ENCODE assay signal across 18 cellular contexts in the genomic region with DNA sequence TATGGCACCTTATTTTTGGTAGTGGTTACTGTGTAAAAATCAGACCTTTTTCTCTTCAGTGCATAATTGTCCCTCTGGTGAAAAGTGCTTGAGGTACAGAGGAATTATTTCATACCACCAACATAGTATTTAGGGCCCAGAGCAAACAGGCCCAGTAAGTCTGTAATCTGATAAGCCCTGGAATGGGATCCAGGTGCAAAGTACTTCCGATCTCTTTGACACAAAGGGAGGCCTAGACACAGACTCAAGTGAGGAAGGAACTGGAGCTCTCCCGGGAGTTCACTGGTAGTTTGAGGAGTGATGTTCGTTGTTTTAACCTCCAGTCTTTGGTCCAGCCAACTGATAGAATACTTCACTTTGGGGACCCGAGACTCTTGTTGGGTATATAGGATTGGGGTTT. TPM values are rescaled to one million over a fixed set of nuclear protein-coding genes. Genes with fewer than 3 reads are reported as not detected.
DNase-seq lines count a peak whose midpoint lies in the region; ATAC-seq and TF ChIP-seq lines count a peak whose summit lies in the region.
"Had no signal": no experiment of that assay in that cellular context is flagged by ENCODE, and none has a peak within 500 bp of the region (broad histone marks: within the 10 kb centered on the region; RNA-seq: fewer than 3 reads in every experiment).

No MANE protein-coding gene starts in this region.

- H3K4me1 ChIP-seq in BLaER1, result peaks cover 35% of the 10 kb centered on the region
- H3K4me1 ChIP-seq in GM23338 (ENCODE audit: insufficient read depth), result 0 out of 2 replicates have a peak, but pooled peaks cover 3% of the 10 kb centered on the region
- no peaks in the 10 kb centered on the region for H3K4me1 ChIP-seq in Peyer's patch
- H3K4me1 ChIP-seq: right atrium auricular region had no signal

- no peaks in the 10 kb centered on the region for H3K27me3 Mint-ChIP-seq in GM23338 (ENCODE audit: insufficient read depth, low read depth, poor library complexity)
- no peaks in the 10 kb centered on the region for H3K27me3 Mint-ChIP-seq in chondrocyte (ENCODE audit: low read depth)
- H3K27me3 Mint-ChIP-seq in neural crest cell (ENCODE audit: low read depth), result no peaks in the 10 kb centered on the region
- peaks cover 33% of the 10 kb centered on the region for H3K27me3 Mint-ChIP-seq in activated CD4-positive, alpha-beta memory T cell treated with anti-CD3 and anti-CD28 coated beads, Interleukin-2, amount 10 ng/mL, durations not matched to agents 7 days and 5 days

- CTCF ChIA-PET in activated CD4-positive, alpha-beta memory T cell treated with anti-CD3 and anti-CD28 coated beads, Interleukin-2, amount 10 ng/mL, durations not matched to agents 7 days and 5 days (lab: Charles Lee), result no interaction called here

- ATAC-seq in GM23338 (peak; percentile 56), HG02981 (IDR thresholded peaks at IDR 0.05; ENCODE audit: unreplicated experiment) (no peak)
- ATAC-seq: activated CD8-positive, alpha-beta T cell treated with anti-CD3 and anti-CD28 coated beads, Interleukin-2, amount 10 ng/mL, durations not matched to agents 7 days and 5 days; activated T-cell treated with anti-CD3 and anti-CD28 coated beads, Interleukin-2, amount 50 U/mL, for 72 hours; stimulated activated naive CD8-positive, alpha-beta T cell treated with anti-CD3 and anti-CD28 coated beads, Interleukin-15, amount 100 ng/mL, for 72 hours had no signal

- H3K9me3 ChIP-seq in BLaER1 (no peaks in the 10 kb centered on the region), Peyer's patch (no peaks in the 10 kb centered on the region)
- H3K9me3 ChIP-seq: right atrium auricular region had no signal

- H3K27ac ChIP-seq in BLaER1, result peak overlapping the region; percentile 85
- H3K27ac ChIP-seq in GM23338 (ENCODE audit: low read depth), result peak overlapping the region; percentile 11; the same call in 1 of the 2 replicates
- H3K27ac ChIP-seq in Peyer's patch, result no peak overlapping the region
- H3K27ac ChIP-seq: neural progenitor cell, right atrium auricular region, RWPE1 had no signal

- H3K36me3 ChIP-seq in BLaER1, result no peaks in the 10 kb centered on the region
- peaks cover 3% of the 10 kb centered on the region; the same call in 1 of the 2 replicates for H3K36me3 ChIP-seq in GM23338 (ENCODE audit: insufficient read depth)
- no peaks in the 10 kb centered on the region for H3K36me3 ChIP-seq in Peyer's patch
- H3K36me3 ChIP-seq: neural progenitor cell, right atrium auricular region had no signal

- no peaks in the 10 kb centered on the region for H3K27me3 ChIP-seq in BLaER1
- no peaks in the 10 kb centered on the region for H3K27me3 ChIP-seq in GM23338 (ENCODE audit: insufficient read depth)
- no peaks in the 10 kb centered on the region for H3K27me3 ChIP-seq in Peyer's patch
- H3K27me3 ChIP-seq: dorsolateral prefrontal cortex, neural progenitor cell, right atrium auricular region had no signal

- no peak overlapping the region for H2AFZ ChIP-seq in GM23338
- H2AFZ ChIP-seq: neural progenitor cell had no signal

- no peaks in the 10 kb centered on the region for H3K9me2 ChIP-seq in GM23338 (ENCODE audit: insufficient read depth)

- DNase-seq in GM23338 (ENCODE audit: low spot score) (peak; percentile 24), chondrocyte (ENCODE audit: low spot score) (no peak), neural crest cell (ENCODE audit: low read depth, low spot score) (no peak), NCI-H146 (lab: John Stamatoyannopoulos, UW) (no peak), Peyer's patch (no peak)
- DNase-seq in activated CD4-positive, alpha-beta memory T cell treated with anti-CD3 and anti-CD28 coated beads, Interleukin-2, amount 10 ng/mL, durations not matched to agents 7 days and 5 days, result no peak
- DNase-seq: activated CD8-positive, alpha-beta T cell treated with anti-CD3 and anti-CD28 coated beads, Interleukin-2, amount 10 ng/mL, durations not matched to agents 7 days and 5 days; activated naive CD8-positive, alpha-beta T cell treated with anti-CD3 and anti-CD28 coated beads, Interleukin-2, amount 10 ng/mL, durations not matched to agents 7 days and 5 days; activated T-cell treated with anti-CD3 and anti-CD28 coated beads, Interleukin-2, amount 50 U/mL, for 72 hours; glutamatergic neuron; NCI-H187; stimulated activated naive CD8-positive, alpha-beta T cell treated with anti-CD3 and anti-CD28 coated beads, Interleukin-15, amount 100 ng/mL, for 72 hours had no signal

- no peak overlapping the region for H3K9ac ChIP-seq in BLaER1
- H3K9ac ChIP-seq: neural progenitor cell had no signal

- H3K27ac Mint-ChIP-seq in GM23338, result no peak overlapping the region
- H3K27ac Mint-ChIP-seq in chondrocyte (ENCODE audit: unreplicated experiment), result peak overlapping the region; percentile 42
- H3K27ac Mint-ChIP-seq in neural crest cell (ENCODE audit: unreplicated experiment), result peak overlapping the region; percentile 17
- no peak overlapping the region for H3K27ac Mint-ChIP-seq in activated CD4-positive, alpha-beta memory T cell treated with anti-CD3 and anti-CD28 coated beads, Interleukin-2, amount 10 ng/mL, durations not matched to agents 7 days and 5 days
- H3K27ac Mint-ChIP-seq: activated CD8-positive, alpha-beta T cell treated with anti-CD3 and anti-CD28 coated beads, Interleukin-2, amount 10 ng/mL, durations not matched to agents 7 days and 5 days; activated naive CD8-positive, alpha-beta T cell treated with anti-CD3 and anti-CD28 coated beads, Interleukin-2, amount 10 ng/mL, durations not matched to agents 7 days and 5 days; activated T-cell treated with anti-CD3 and anti-CD28 coated beads, Interleukin-2, amount 50 U/mL, for 72 hours; neural progenitor cell; stimulated activated naive CD8-positive, alpha-beta T cell treated with anti-CD3 and anti-CD28 coated beads, Interleukin-15, amount 100 ng/mL, for 72 hours had no signal

- H3F3A ChIP-seq in GM23338 (replicated peaks; ENCODE audit: low read depth), result no peaks in the 10 kb centered on the region

- TF ChIP-seq POLR2A in Peyer's patch (IDR thresholded peaks at IDR 0.05), result no peak

- H3K4me1 Mint-ChIP-seq in GM23338, result peaks cover 17% of the 10 kb centered on the region
- H3K4me1 Mint-ChIP-seq in chondrocyte (ENCODE audit: low read depth), result peaks cover 17% of the 10 kb centered on the region
- H3K4me1 Mint-ChIP-seq in neural crest cell, result peaks cover 18% of the 10 kb centered on the region
- H3K4me1 Mint-ChIP-seq in activated CD4-positive, alpha-beta memory T cell treated with anti-CD3 and anti-CD28 coated beads, Interleukin-2, amount 10 ng/mL, durations not matched to agents 7 days and 5 days, result no peaks in the 10 kb centered on the region
- H3K4me1 Mint-ChIP-seq: activated naive CD8-positive, alpha-beta T cell treated with anti-CD3 and anti-CD28 coated beads, Interleukin-2, amount 10 ng/mL, durations not matched to agents 7 days and 5 days; stimulated activated naive CD8-positive, alpha-beta T cell treated with anti-CD3 and anti-CD28 coated beads, Interleukin-15, amount 100 ng/mL, for 72 hours had no signal

- POLR2A ChIA-PET in activated CD4-positive, alpha-beta memory T cell treated with anti-CD3 and anti-CD28 coated beads, Interleukin-2, amount 10 ng/mL, durations not matched to agents 7 days and 5 days (lab: Charles Lee), result no interaction called here

- H4K20me1 ChIP-seq in BLaER1, result no peaks in the 10 kb centered on the region
- no peaks in the 10 kb centered on the region; the same call in 1 of the 2 replicates for H4K20me1 ChIP-seq in GM23338 (replicated peaks; ENCODE audit: insufficient read depth)

- no peaks in the 10 kb centered on the region for H3K9me3 Mint-ChIP-seq in GM23338
- H3K9me3 Mint-ChIP-seq in chondrocyte (ENCODE audit: low read depth), result peaks cover 8% of the 10 kb centered on the region
- H3K9me3 Mint-ChIP-seq in neural crest cell, result peaks cover 13% of the 10 kb centered on the region
- H3K9me3 Mint-ChIP-seq in activated CD4-positive, alpha-beta memory T cell treated with anti-CD3 and anti-CD28 coated beads, Interleukin-2, amount 10 ng/mL, durations not matched to agents 7 days and 5 days, result no peaks in the 10 kb centered on the region
- H3K9me3 Mint-ChIP-seq: activated naive CD8-positive, alpha-beta T cell treated with anti-CD3 and anti-CD28 coated beads, Interleukin-2, amount 10 ng/mL, durations not matched to agents 7 days and 5 days; activated T-cell treated with anti-CD3 and anti-CD28 coated beads, Interleukin-2, amount 50 U/mL, for 72 hours; stimulated activated naive CD8-positive, alpha-beta T cell treated with anti-CD3 and anti-CD28 coated beads, Interleukin-15, amount 100 ng/mL, for 72 hours had no signal

- no peak for TF ChIP-seq CTCF in GM23338 (conservative IDR thresholded peaks at IDR 0.05; ENCODE audit: low read depth in 2 of 2)
- no peak for TF ChIP-seq CTCF in chondrocyte (IDR thresholded peaks at IDR 0.05)
- no peak for TF ChIP-seq CTCF in neural crest cell (conservative IDR thresholded peaks at IDR 0.05)
- no peak for TF ChIP-seq CTCF in Peyer's patch (IDR thresholded peaks at IDR 0.05)

- H3K4me3 ChIP-seq in BLaER1 (no peak overlapping the region), GM23338 (no peak overlapping the region), Peyer's patch (no peak overlapping the region)
- H3K4me3 ChIP-seq: neural progenitor cell, right atrium auricular region had no signal

- H3K4me3 Mint-ChIP-seq in GM23338, result no peak overlapping the region
- no peak overlapping the region for H3K4me3 Mint-ChIP-seq in chondrocyte (ENCODE audit: unreplicated experiment)
- no peak overlapping the region for H3K4me3 Mint-ChIP-seq in neural crest cell
- H3K4me3 Mint-ChIP-seq in activated CD4-positive, alpha-beta memory T cell treated with anti-CD3 and anti-CD28 coated beads, Interleukin-2, amount 10 ng/mL, durations not matched to agents 7 days and 5 days, result no peak overlapping the region
- H3K4me3 Mint-ChIP-seq: activated CD8-positive, alpha-beta T cell treated with anti-CD3 and anti-CD28 coated beads, Interleukin-2, amount 10 ng/mL, durations not matched to agents 7 days and 5 days; activated naive CD8-positive, alpha-beta T cell treated with anti-CD3 and anti-CD28 coated beads, Interleukin-2, amount 10 ng/mL, durations not matched to agents 7 days and 5 days; activated T-cell treated with anti-CD3 and anti-CD28 coated beads, Interleukin-2, amount 50 U/mL, for 72 hours; neural progenitor cell; stimulated activated naive CD8-positive, alpha-beta T cell treated with anti-CD3 and anti-CD28 coated beads, Interleukin-15, amount 100 ng/mL, for 72 hours had no signal

- H3K4me2 ChIP-seq in BLaER1 (peak overlapping the region; percentile 87), GM23338 (no peak overlapping the region)
- H3K4me2 ChIP-seq: neural progenitor cell had no signal

- H3K36me3 Mint-ChIP-seq in GM23338 (ENCODE audit: low read depth) (peaks cover 4% of the 10 kb centered on the region; the same call in 1 of the 3 replicates), chondrocyte (ENCODE audit: low read depth) (peaks cover 6% of the 10 kb centered on the region), neural crest cell (ENCODE audit: low read depth) (peaks cover 5% of the 10 kb centered on the region)
- no peaks in the 10 kb centered on the region for H3K36me3 Mint-ChIP-seq in activated CD4-positive, alpha-beta memory T cell treated with anti-CD3 and anti-CD28 coated beads, Interleukin-2, amount 10 ng/mL, durations not matched to agents 7 days and 5 days (ENCODE audit: low read depth)
- H3K36me3 Mint-ChIP-seq: activated naive CD8-positive, alpha-beta T cell treated with anti-CD3 and anti-CD28 coated beads, Interleukin-2, amount 10 ng/mL, durations not matched to agents 7 days and 5 days; neural progenitor cell had no signal

- H3K79me2 ChIP-seq in GM23338 (replicated peaks; ENCODE audit: insufficient read depth), result peaks cover 9% of the 10 kb centered on the region; the same call in 1 of the 2 replicates

RNA-seq across cellular contexts. Expression of gene RAB31, which starts 57.4 kb away (rescaled TPM):
- total RNA-seq in GM23338 (2014; rRNA removed; shearing (Covaris generic)), result 18.8 and 33.8 TPM in 2 replicates
- 34.0 and 46.1 TPM in 2 replicates for polyA plus RNA-seq in GM23338 (2016; fragmentation: Nextera tagmentation; extraction: Ambion mirVana)
- total RNA-seq in chondrocyte, result 82.4 to 89.6 TPM (median 87.7 TPM) in 3 replicates
- 18.9 and 23.6 TPM in 2 replicates for total RNA-seq in neural crest cell
- 1 to 10 TPM; 3.5 to 4.9 TPM for total RNA-seq in activated CD4-positive, alpha-beta memory T cell treated with anti-CD3 and anti-CD28 coated beads, Interleukin-2, amount 10 ng/mL, durations not matched to agents 7 days and 5 days
- total RNA-seq in Peyer's patch, result 10 to 100 TPM in 3 of 4 donors, 1 to 10 TPM in 1; 6.2 to 66.8 (median 17.7) TPM
- total RNA-seq: activated CD8-positive, alpha-beta T cell treated with anti-CD3 and anti-CD28 coated beads, Interleukin-2, amount 10 ng/mL, durations not matched to agents 7 days and 5 days had no signal

Comparison
In these comparisons a context has a peak if more than half of its experiments do, and no peak if none do; other contexts are left out.
1. H3K27ac ChIP-seq: peak in BLaER1 (single experiment) and GM23338 (single experiment); none in Peyer's patch (0 of 4).
2. H3K27ac Mint-ChIP-seq: peak in chondrocyte (single experiment) and neural crest cell (single experiment); none in GM23338 (single experiment) and activated CD4-positive, alpha-beta memory T cell treated with anti-CD3 and anti-CD28 coated beads, Interleukin-2, amount 10 ng/mL, durations not matched to agents 7 days and 5 days (single experiment).